In the genomic region with DNA sequence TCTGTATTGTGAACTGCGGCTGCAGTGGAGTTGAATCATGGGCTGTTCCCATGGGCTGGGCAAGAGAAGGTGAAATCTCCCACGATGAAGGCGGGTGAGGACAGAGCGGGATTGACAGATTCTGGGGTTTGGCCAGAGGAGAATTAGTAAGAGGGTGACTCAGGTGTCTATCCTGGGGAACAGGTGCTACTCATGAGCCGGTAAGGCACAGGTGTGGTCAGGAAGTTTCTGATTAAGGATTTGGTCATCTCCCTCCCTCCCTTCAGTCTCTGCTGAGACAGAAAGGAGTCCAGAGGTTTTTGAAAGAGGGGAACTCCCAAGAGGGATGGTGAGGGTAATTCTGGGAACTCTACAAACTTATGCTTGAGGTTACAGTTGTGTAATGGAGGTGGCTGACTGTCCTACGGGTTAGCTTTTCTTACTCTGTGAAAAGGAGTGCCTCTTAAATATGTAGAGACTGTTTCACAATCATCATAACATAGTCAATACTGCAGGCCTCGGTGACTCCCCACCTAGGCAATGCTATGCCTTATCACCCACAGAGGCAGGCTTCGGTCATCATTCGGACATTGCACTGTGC, we compare ENCODE assay signal across 16 cellular contexts. TPM values are rescaled to one million over a fixed set of nuclear protein-coding genes. Genes with fewer than 3 reads are reported as not detected.
DNase-seq lines count a peak whose midpoint lies in the region; FAIRE-seq and TF ChIP-seq lines count a peak whose summit lies in the region.
"Had no signal": no experiment of that assay in that cellular context is flagged by ENCODE, and none has a peak within 500 bp of the region (broad histone marks: within the 10 kb centered on the region; RNA-seq: fewer than 3 reads in every experiment).

No MANE protein-coding gene starts in this region.

- 0 out of 2 replicates have a peak, but pooled peaks cover 1% of the 10 kb centered on the region for H3K9me3 ChIP-seq in BLaER1
- H3K9me3 ChIP-seq in astrocyte (ENCODE audit: insufficient read depth, low read depth, low read length) = no peaks in the 10 kb centered on the region
- H3K9me3 ChIP-seq in mucosa of rectum (ENCODE audit: control insufficient read depth in 2 of 2, low read length in 2 of 2) = no peaks in the 10 kb centered on the region
- no peaks in the 10 kb centered on the region for H3K9me3 ChIP-seq in kidney (ENCODE audit: control insufficient read depth in 1 of 2, low read length in 2 of 2)
- no peaks in the 10 kb centered on the region for H3K9me3 ChIP-seq in vagina

- DNase-seq in KBM-7 (peak; percentile 9), astrocyte (ENCODE audit: low read depth) (no peak), erythroblast (lab: John Stamatoyannopoulos, UW) (no peak), kidney (no peak), cerebellar cortex (ENCODE audit: low spot score) (no peak), vagina (ENCODE audit: extremely low spot score in 2 of 2) (no peak)
- DNase-seq: activated CD4-positive, alpha-beta T cell treated with anti-CD3 and anti-CD28 coated beads, Interleukin-2, amount 50 U/mL, for 1 hour; CD4-positive, CD25-positive, alpha-beta regulatory T cell; HCEC 1CT; NCI-H1048; NCI-H69; nucleus accumbens; stimulated activated CD4-positive, alpha-beta T cell treated with anti-CD3 and anti-CD28 coated beads, Interleukin-1b, Interleukin-23, amount 100 ng/mL, for 48 hours had no signal

- H3K27ac ChIP-seq in BLaER1 = no peak overlapping the region
- no peak overlapping the region for H3K27ac ChIP-seq in astrocyte (ENCODE audit: low read depth, low read length)
- peak overlapping the region; percentile 72 to 79 for H3K27ac ChIP-seq in mucosa of rectum (ENCODE audit: low read depth in 2 of 2, low read length in 2 of 2)
- H3K27ac ChIP-seq in kidney (ENCODE audit: low read depth in 2 of 2, low read length in 2 of 2) = no peak overlapping the region
- H3K27ac ChIP-seq in vagina = no peak overlapping the region

- TF ChIP-seq POLR2A in erythroblast (IDR thresholded peaks at IDR 0.05; ENCODE audit: low read length) (no peak), vagina (IDR thresholded peaks at IDR 0.05) (no peak)

- H3K36me3 ChIP-seq in BLaER1 (no peaks in the 10 kb centered on the region), astrocyte (ENCODE audit: insufficient read depth, low read length) (no peaks in the 10 kb centered on the region), mucosa of rectum (ENCODE audit: control insufficient read depth in 2 of 2, insufficient read depth in 2 of 2, low read length in 2 of 2) (no peaks in the 10 kb centered on the region), kidney (ENCODE audit: control insufficient read depth in 1 of 2, insufficient read depth in 2 of 2, low read length in 2 of 2) (no peaks in the 10 kb centered on the region), vagina (no peaks in the 10 kb centered on the region)

- H3K4me3 ChIP-seq in BLaER1 (no peak overlapping the region), astrocyte (ENCODE audit: insufficient read depth, low read depth, low read length) (no peak overlapping the region), mucosa of rectum (ENCODE audit: low read length in 2 of 2) (no peak overlapping the region), kidney (ENCODE audit: low read length in 2 of 2) (no peak overlapping the region), vagina (no peak overlapping the region)

- no peak overlapping the region for H3K27ac Mint-ChIP-seq in astrocyte (ENCODE audit: unreplicated experiment)
- H3K27ac Mint-ChIP-seq: CD4-positive, CD25-positive, alpha-beta regulatory T cell had no signal

- peak overlapping the region; percentile 17; the same call in 1 of the 2 replicates for H3K4me2 ChIP-seq in BLaER1
- no peak overlapping the region for H3K4me2 ChIP-seq in astrocyte (ENCODE audit: low read length)

- H3K4me1 Mint-ChIP-seq in astrocyte (ENCODE audit: low read depth, unreplicated experiment) = no peaks in the 10 kb centered on the region

- FAIRE-seq in astrocyte (lab: Jason Lieb, UNC) (no peak), kidney (lab: Jason Lieb, UNC) (no peak)
- FAIRE-seq: endometrium had no signal

- no peaks in the 10 kb centered on the region for H3K9me3 Mint-ChIP-seq in astrocyte (ENCODE audit: unreplicated experiment)

- peaks cover 4% of the 10 kb centered on the region for H3K36me3 Mint-ChIP-seq in astrocyte (ENCODE audit: low read depth, unreplicated experiment)

- no peaks in the 10 kb centered on the region for H3K79me2 ChIP-seq in astrocyte (ENCODE audit: insufficient read depth, low read length)

- no peak overlapping the region for H2AFZ ChIP-seq in astrocyte (ENCODE audit: low read depth, low read length)

- H3K4me3 Mint-ChIP-seq in astrocyte (ENCODE audit: unreplicated experiment) = peak overlapping the region; percentile 6
- H3K4me3 Mint-ChIP-seq: CD4-positive, CD25-positive, alpha-beta regulatory T cell had no signal

- no peaks in the 10 kb centered on the region for H3K27me3 ChIP-seq in BLaER1
- no peaks in the 10 kb centered on the region for H3K27me3 ChIP-seq in astrocyte (ENCODE audit: insufficient read depth, low read length)
- H3K27me3 ChIP-seq in mucosa of rectum (ENCODE audit: control insufficient read depth in 2 of 2, insufficient read depth in 2 of 2, low read length in 2 of 2) = no peaks in the 10 kb centered on the region
- H3K27me3 ChIP-seq in vagina = no peaks in the 10 kb centered on the region

- intact Hi-C loops in kidney (cut with DNase I) (no loop called here), vagina (cut with DNase I) (no loop called here)

- no peak for TF ChIP-seq CTCF in astrocyte (IDR thresholded peaks at IDR 0.05; ENCODE audit: insufficient read depth, low read depth, low read length)
- no peak for TF ChIP-seq CTCF in kidney (IDR thresholded peaks at IDR 0.05; ENCODE audit: borderline replicate concordance, extremely low read depth, insufficient read depth)
- no peak for TF ChIP-seq CTCF in vagina (IDR thresholded peaks at IDR 0.05)

- H4K20me1 ChIP-seq in BLaER1 (no peaks in the 10 kb centered on the region), astrocyte (ENCODE audit: insufficient read depth, low read length) (no peaks in the 10 kb centered on the region)

- H3K4me1 ChIP-seq in BLaER1 (peaks cover 10% of the 10 kb centered on the region), astrocyte (ENCODE audit: insufficient read depth, low read length) (no peaks in the 10 kb centered on the region), mucosa of rectum (ENCODE audit: control insufficient read depth in 2 of 2, insufficient read depth in 2 of 2, low read length in 2 of 2) (peaks cover 8 to 13% of the 10 kb centered on the region in 2 donors), kidney (ENCODE audit: control insufficient read depth in 1 of 2, insufficient read depth in 1 of 2, low read depth in 1 of 2, low read length in 2 of 2) (peaks cover 0 to 3% of the 10 kb centered on the region in 2 donors), vagina (peaks cover 10% of the 10 kb centered on the region)

- in situ Hi-C loops in KBM-7 (cut with MboI; ENCODE audit: low pct_unique_long_range_greater_than_20kb, low sequenced_read_pairs) = no loop called here

- H3K9ac ChIP-seq in BLaER1 (no peak overlapping the region), astrocyte (ENCODE audit: low read length) (no peak overlapping the region), mucosa of rectum (ENCODE audit: low read depth in 1 of 2, low read length in 2 of 2) (no peak overlapping the region), kidney (ENCODE audit: low read length in 2 of 2) (no peak overlapping the region)

- H3K27me3 Mint-ChIP-seq in astrocyte (ENCODE audit: low read depth, unreplicated experiment) = no peaks in the 10 kb centered on the region
- H3K27me3 Mint-ChIP-seq: CD4-positive, CD25-positive, alpha-beta regulatory T cell had no signal

RNA-seq across cellular contexts. Expression of gene SERPINB1, which starts 31.5 kb away (rescaled TPM):
- total RNA-seq in astrocyte = 1.5 and 2.0 TPM in 2 replicates
- 86.4 TPM for total RNA-seq in kidney
- polyA plus RNA-seq in kidney (ENCODE audit: insufficient read depth, low read depth, low replicate concordance) = 37.4 TPM
- total RNA-seq in vagina = 38.1 TPM

RNA-seq across cellular contexts. Expression of gene WRNIP1, which starts 45.0 kb away (rescaled TPM):
- total RNA-seq in astrocyte = 31.3 and 31.5 TPM in 2 replicates
- 38.0 TPM for total RNA-seq in kidney
- polyA plus RNA-seq in kidney (ENCODE audit: insufficient read depth, low read depth, low replicate concordance) = 46.3 TPM
- total RNA-seq in vagina = 50.1 TPM

RNA-seq across cellular contexts. Expression of gene MYLK4, which starts 59.5 kb away (rescaled TPM):
- 0.23 and 0.55 TPM in 2 replicates for total RNA-seq in astrocyte
- total RNA-seq in kidney = 1.3 TPM
- polyA plus RNA-seq in kidney (ENCODE audit: insufficient read depth, low read depth, low replicate concordance) = 1.1 TPM
- total RNA-seq in vagina = 0.74 TPM

Comparison
In these comparisons a context has a peak if more than half of its experiments do, and no peak if none do; other contexts are left out.
1. H3K27ac ChIP-seq: peak in mucosa of rectum (2 of 2); none in BLaER1 (single experiment), astrocyte (single experiment), kidney (0 of 2) and vagina (single experiment).
2. RNA of gene SERPINB1, which starts 31.5 kb away (total RNA-seq): 86.4 TPM in kidney (single experiment) and 38.1 TPM in vagina (single experiment); 1.5 to 2.0 TPM in astrocyte; every median in the first group is over 10 times any median in the second.